In genomic region chr15:25727867-25728600, GRCh38 we compare ENCODE assay signal across 1 cellular context.
TF ChIP-seq lines count a peak whose summit lies in the region.

No MANE protein-coding gene starts in this region.

TF ChIP-seq in GM23338, 12 proteins besides CTCF, POLR2A, EP300 and RAD21:
- TF ChIP-seq EZH2 (IDR thresholded peaks at IDR 0.05; ENCODE audit: low read depth, unreplicated experiment) (no peak), CREB1 (CRISPR knock-in tag; IDR thresholded peaks at IDR 0.05; ENCODE audit: low read depth) (no peak)
